8 cellular contexts compared by ENCODE assay signal in genomic region chrX:47233333-47234113, GRCh38. TPM values are rescaled to one million over a fixed set of nuclear protein-coding genes. Genes with fewer than 3 reads are reported as not detected.
DNase-seq lines count a peak whose midpoint lies in the region; ATAC-seq, FAIRE-seq and TF ChIP-seq lines count a peak whose summit lies in the region.

No MANE protein-coding gene starts in this region.

- H3K36me3 ChIP-seq in keratinocyte (ENCODE audit: control insufficient read depth in 2 of 2, extremely low read depth in 1 of 2, insufficient read depth in 2 of 2, low read length in 2 of 2) = peaks cover 3 to 5% of the 10 kb centered on the region in 2 experiments

- peaks cover 5% of the 10 kb centered on the region for H3K4me1 ChIP-seq in keratinocyte (ENCODE audit: control insufficient read depth, extremely low read depth, insufficient read depth, low read length)

- H3K27ac ChIP-seq in keratinocyte (ENCODE audit: control insufficient read depth, insufficient read depth, low read length) = peak overlapping the region; percentile 95

- dilution Hi-C loops in keratinocyte (cut with MboI; ENCODE audit: extremely low pct_ligation_motif_present, low sequenced_read_pairs) = no loop called here

- peaks cover 10% of the 10 kb centered on the region for H3K79me2 ChIP-seq in keratinocyte (ENCODE audit: control insufficient read depth, insufficient read depth, low read length)

- no peaks in the 10 kb centered on the region for H4K20me1 ChIP-seq in keratinocyte (ENCODE audit: control insufficient read depth, extremely low read depth, insufficient read depth, low read length)

- H3K4me3 ChIP-seq in AG10803 (ENCODE audit: low read length) = peak overlapping the region; percentile 75
- H3K4me3 ChIP-seq in keratinocyte (ENCODE audit: control insufficient read depth in 2 of 3, extremely low read depth in 1 of 3, insufficient read depth in 2 of 3, low read depth in 1 of 3, low read length in 3 of 3) = peak overlapping the region; percentile 42 to 72 (median 69)

- H3K9me1 ChIP-seq in keratinocyte (ENCODE audit: control insufficient read depth, extremely low read depth, insufficient read depth, low read length) = no peaks in the 10 kb centered on the region

- no peaks in the 10 kb centered on the region for H3K9me3 ChIP-seq in keratinocyte (ENCODE audit: control insufficient read depth, low read depth, low read length)

- ATAC-seq in GM19035 (IDR thresholded peaks at IDR 0.05; ENCODE audit: unreplicated experiment) (peak; percentile 90), HG03342 (IDR thresholded peaks at IDR 0.05; ENCODE audit: unreplicated experiment) (peak; percentile 76)

- peak overlapping the region; percentile 93 for H3K9ac ChIP-seq in keratinocyte (ENCODE audit: control insufficient read depth, extremely low read depth, insufficient read depth, low read length)

- no peak overlapping the region for H2AFZ ChIP-seq in keratinocyte (ENCODE audit: control insufficient read depth, low read length)

- H3K27me3 ChIP-seq in keratinocyte (ENCODE audit: control insufficient read depth, extremely low read depth, insufficient read depth, low read length) = no peaks in the 10 kb centered on the region

- peak overlapping the region; percentile 70 for H3K4me2 ChIP-seq in keratinocyte (ENCODE audit: control insufficient read depth, extremely low read depth, insufficient read depth, low read depth, low read length)

- DNase-seq in AG10803 (ENCODE audit: low read depth) (peak; percentile 95), NCI-H345 treated with DMSO at 0.1 percent for 48 hours (lab: John Stamatoyannopoulos, UW; ENCODE audit: unreplicated experiment) (peak; percentile 83), cerebellar cortex (ENCODE audit: low spot score) (peak; percentile 97), keratinocyte (ENCODE audit: low read depth, low spot score) (peak; percentile 76)
- peak; percentile 84 for DNase-seq in activated CD4-positive, CD25-positive, alpha-beta regulatory T cell treated with anti-CD3 and anti-CD28 coated beads, Interleukin-2, amount 50 U/mL, for 16 hours (ENCODE audit: low read depth, low spot score)
- DNase-seq in stimulated activated CD4-positive, alpha-beta T cell treated with anti-CD3 and anti-CD28 coated beads, Interleukin-12 subunit alpha, Interleukin-12 subunit beta, amount 100 ng/mL, for 48 hours (ENCODE audit: low read depth in 2 of 3, low spot score in 1 of 3) = peak; percentile 86 to 92 (median 89)

- FAIRE-seq in keratinocyte (lab: Jason Lieb, UNC) = peak; percentile 67

- TF ChIP-seq CTCF in AG10803 (conservative IDR thresholded peaks at IDR 0.05; ENCODE audit: low read length) (no peak), keratinocyte (optimal IDR thresholded peaks at IDR 0.05 in 1 of 3, IDR thresholded peaks at IDR 0.05 in 1 of 3, conservative IDR thresholded peaks at IDR 0.05 in 1 of 3; ENCODE audit: extremely low read depth in 1 of 3, insufficient read depth in 2 of 3, low read length in 3 of 3) (no peak)

RNA-seq across cellular contexts. Expression of gene USP11, which starts 0.7 kb away (rescaled TPM):
- polyA plus RNA-seq in keratinocyte = 4.2 to 12.0 TPM (median 6.3 TPM) in 3 replicates
- polyA plus RNA-seq in keratinocyte (2011; ENCODE audit: low read depth) = 10.1 TPM
- 3.6 and 4.8 TPM in 2 replicates for polyA plus RNA-seq in keratinocyte (2011; cell fraction: cytosol; rRNA removed)
- 15.2 and 20.6 TPM in 2 replicates for polyA plus RNA-seq in keratinocyte (2011; cell fraction: nucleus; rRNA removed)
- 6.5 and 15.1 TPM in 2 replicates for polyA plus RNA-seq in keratinocyte (2012; ENCODE audit: low replicate concordance)
- polyA minus RNA-seq in keratinocyte = 22.8 to 51.1 TPM (median 23.1 TPM) in 3 replicates
- 13.4 TPM for polyA minus RNA-seq in keratinocyte (2011; cell fraction: cytosol; rRNA and poly(A)+ RNA removed)
- 21.0 and 23.0 TPM in 2 replicates for polyA minus RNA-seq in keratinocyte (2011; cell fraction: nucleus; rRNA and poly(A)+ RNA removed)

RNA-seq across cellular contexts. Expression of gene CDK16, which starts 15.0 kb away (rescaled TPM):
- polyA plus RNA-seq in keratinocyte = 79.3 to 134 TPM (median 89.5 TPM) in 3 replicates
- polyA plus RNA-seq in keratinocyte (2011; ENCODE audit: low read depth) = 30.6 TPM
- polyA plus RNA-seq in keratinocyte (2011; cell fraction: cytosol; rRNA removed) = 84.7 and 114 TPM in 2 replicates
- polyA plus RNA-seq in keratinocyte (2011; cell fraction: nucleus; rRNA removed) = 143 and 164 TPM in 2 replicates
- polyA plus RNA-seq in keratinocyte (2012; ENCODE audit: low replicate concordance) = 72.5 and 114 TPM in 2 replicates
- polyA minus RNA-seq in keratinocyte = 149 to 317 TPM (median 178 TPM) in 3 replicates
- polyA minus RNA-seq in keratinocyte (2011; cell fraction: cytosol; rRNA and poly(A)+ RNA removed) = 175 TPM
- 54.2 and 64.8 TPM in 2 replicates for polyA minus RNA-seq in keratinocyte (2011; cell fraction: nucleus; rRNA and poly(A)+ RNA removed)

RNA-seq across cellular contexts. Expression of gene UBA1, which starts 39.9 kb away (rescaled TPM):
- polyA plus RNA-seq in keratinocyte = 236 to 317 TPM (median 309 TPM) in 3 replicates
- polyA plus RNA-seq in keratinocyte (2011; ENCODE audit: low read depth) = 56.8 TPM
- polyA plus RNA-seq in keratinocyte (2011; cell fraction: cytosol; rRNA removed) = 220 and 262 TPM in 2 replicates
- polyA plus RNA-seq in keratinocyte (2011; cell fraction: nucleus; rRNA removed) = 485 and 608 TPM in 2 replicates
- polyA plus RNA-seq in keratinocyte (2012; ENCODE audit: low replicate concordance) = 213 and 310 TPM in 2 replicates
- polyA minus RNA-seq in keratinocyte = 450 to 793 TPM (median 620 TPM) in 3 replicates
- polyA minus RNA-seq in keratinocyte (2011; cell fraction: cytosol; rRNA and poly(A)+ RNA removed) = 317 TPM
- polyA minus RNA-seq in keratinocyte (2011; cell fraction: nucleus; rRNA and poly(A)+ RNA removed) = 310 and 377 TPM in 2 replicates

Comparison
In these comparisons a context has a peak if more than half of its experiments do, and no peak if none do; other contexts are left out.
1. Peak in every context shown above with its lines: DNase-seq, ATAC-seq, H3K4me3 ChIP-seq and H3K27ac ChIP-seq.